ENCODE assay signal across 8 cellular contexts in the genomic region with DNA sequence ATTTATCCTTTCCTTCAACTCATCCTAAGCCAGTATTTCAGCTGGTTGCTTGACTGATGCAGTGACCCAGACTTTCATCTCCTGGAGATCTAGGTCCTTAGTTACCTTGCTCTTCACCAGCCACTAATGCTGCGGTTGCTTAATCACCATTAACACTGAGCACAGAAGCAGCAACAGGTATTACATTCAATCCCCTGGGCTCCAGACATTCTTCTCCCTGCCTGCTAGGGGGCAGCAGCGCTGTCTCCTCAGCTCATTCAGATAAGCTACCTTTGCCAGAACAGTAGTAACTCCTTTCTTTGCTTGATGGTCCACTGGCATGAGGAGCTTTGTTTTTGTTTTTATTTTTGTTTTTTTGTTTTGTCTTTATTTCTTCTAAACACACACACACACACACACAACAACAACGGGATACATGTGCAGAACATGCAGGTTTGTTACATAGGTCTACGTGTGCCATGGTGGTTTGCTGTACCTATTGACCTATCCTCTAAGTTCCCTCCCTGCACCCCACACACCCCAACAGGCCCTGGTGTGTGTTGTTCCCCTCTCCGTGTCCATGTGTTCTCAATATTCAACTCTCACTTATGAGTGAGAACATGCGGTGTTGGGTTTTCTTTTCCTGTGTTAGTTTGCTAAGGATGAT.
DNase-seq lines count a peak whose midpoint lies in the region; ATAC-seq, FAIRE-seq and TF ChIP-seq lines count a peak whose summit lies in the region.

No MANE protein-coding gene starts in this region.

- peak; percentile 47; the same call in 1 of the 3 replicates for ATAC-seq in GM12878

- RAD21 ChIA-PET in GM12878 (lab: Charles Lee; ENCODE audit: unreplicated experiment), result interaction anchor here (0.5 to 1.0 kb wide), 4 partner anchors 522 to 695 kb away, joined by 3 to 8 read pairs (median 4); no protein-coding TSS in a partner anchor

- TF ChIP-seq EP300 in GM12878 (IDR thresholded peaks at IDR 0.05; ENCODE audit: borderline replicate concordance in 1 of 2, control insufficient read depth in 1 of 2, low read depth in 2 of 2, low read length in 2 of 2), result no peak

- H3K4me3 ChIP-seq in GM12878 (no peak overlapping the region), osteoblast (ENCODE audit: insufficient read depth, low read length) (no peak overlapping the region), vagina (no peak overlapping the region)

- TF ChIP-seq POLR2A in GM12878 (IDR thresholded peaks at IDR 0.05; ENCODE audit: low read depth, low read length) (no peak), vagina (IDR thresholded peaks at IDR 0.05) (no peak)

- FAIRE-seq in GM12878 (lab: Jason Lieb, UNC), result no peak

- H3K79me2 ChIP-seq in GM12878 (ENCODE audit: control insufficient read depth, insufficient read depth, low read length) (no peaks in the 10 kb centered on the region), osteoblast (ENCODE audit: insufficient read depth, low read length) (no peaks in the 10 kb centered on the region)

- H3K27ac ChIP-seq in GM12878 (ENCODE audit: control insufficient read depth, insufficient read depth) (no peak overlapping the region), osteoblast (ENCODE audit: low read depth, low read length) (no peak overlapping the region), vagina (no peak overlapping the region)

- H2AFZ ChIP-seq in GM12878 (ENCODE audit: control insufficient read depth, low read depth, low read length) (no peak overlapping the region), osteoblast (ENCODE audit: low read length) (no peak overlapping the region)

- CTCF ChIA-PET in GM12878 (lab: Yijun Ruan, JAX), result interaction anchor here (0.8 to 1.4 kb wide), 7 partner anchors 9 to 598 kb away, joined by 3 to 9 read pairs (median 4); no protein-coding TSS in a partner anchor

- SMC1A ChIA-PET in GM12878 (lab: Charles Lee; ENCODE audit: uncharacterized antibody, unreplicated experiment), result interaction anchor here (1.0 to 1.4 kb wide), 3 partner anchors 538 to 695 kb away, joined by 3 to 6 read pairs (median 3); no protein-coding TSS in a partner anchor

- no peaks in the 10 kb centered on the region for H3K27me3 ChIP-seq in GM12878 (replicated peaks in 1 of 2; ENCODE audit: control insufficient read depth in 2 of 2, insufficient read depth in 2 of 2, low read length in 1 of 2)
- no peaks in the 10 kb centered on the region for H3K27me3 ChIP-seq in osteoblast (ENCODE audit: insufficient read depth, low read length)
- no peaks in the 10 kb centered on the region for H3K27me3 ChIP-seq in vagina

- in situ Hi-C loops in GM12878 (cut with MboI), result no loop called here

- POLR2A ChIA-PET in GM12878 (lab: Charles Lee), result no interaction called here

- intact Hi-C loops in GM12878 (cut with micrococcal nuclease; ENCODE audit: unreplicated experiment), result loop anchor here (1.0 to 2.0 kb wide), 2 partner anchors 537 to 595 kb away; no protein-coding TSS in a partner anchor
- intact Hi-C loops in vagina (cut with DNase I), result no loop called here

- 40% methylated on average over 6 of the region's 6 CpGs for WGBS in GM12878 (ENCODE audit: insufficient coverage, insufficient replicate concordance, low lambda C conversion rate, missing lambda C conversion rate)

- DNase-seq in NCI-H2107 treated with DMSO at 0.1 percent for 48 hours (lab: John Stamatoyannopoulos, UW; ENCODE audit: unreplicated experiment), result peak; percentile 23
- DNase-seq in NCI-H2107 (lab: John Stamatoyannopoulos, UW), result no peak
- DNase-seq in NCI-H1092 treated with DMSO at 0.1 percent for 48 hours (lab: John Stamatoyannopoulos, UW), result peak; percentile 46
- DNase-seq in GM12878 (ENCODE audit: low read depth, low spot score), result no peak
- no peak for DNase-seq in osteoblast (ENCODE audit: insufficient read length, low spot score, missing footprints)
- DNase-seq in vagina (ENCODE audit: extremely low spot score in 2 of 2), result no peak
- DNase-seq in NCI-H510A treated with DMSO at 0.1 percent for 48 hours (lab: John Stamatoyannopoulos, UW), result no peak
- no peak for DNase-seq in stimulated activated CD4-positive, alpha-beta T cell treated with anti-CD3 and anti-CD28 coated beads, Interleukin-4, amount 100 ng/mL, for 4 hours

- no peak overlapping the region for H3K9ac ChIP-seq in GM12878 (ENCODE audit: control insufficient read depth, insufficient read depth, low read length)

- H3K4me1 ChIP-seq in GM12878 (ENCODE audit: control insufficient read depth, insufficient read depth, low read length), result no peaks in the 10 kb centered on the region
- H3K4me1 ChIP-seq in osteoblast (ENCODE audit: insufficient read depth, low read length), result no peaks in the 10 kb centered on the region
- no peaks in the 10 kb centered on the region for H3K4me1 ChIP-seq in vagina

- TF ChIP-seq RAD21 in GM12878 (IDR thresholded peaks at IDR 0.05; ENCODE audit: insufficient read depth, low read depth, low read length), result peak; percentile 54

- BruUV-seq in GM12878 (replicated peaks; lab: Mats Ljungman, UMichigan), result no TSS peak

- no peaks in the 10 kb centered on the region for H4K20me1 ChIP-seq in GM12878 (ENCODE audit: control insufficient read depth, insufficient read depth)
- H4K20me1 ChIP-seq in osteoblast (ENCODE audit: insufficient read depth, low read length), result no peaks in the 10 kb centered on the region

- H3K4me2 ChIP-seq in GM12878 (ENCODE audit: control insufficient read depth, insufficient read depth), result no peak overlapping the region
- no peak overlapping the region for H3K4me2 ChIP-seq in osteoblast (ENCODE audit: insufficient read depth, low read length)

- H3K36me3 ChIP-seq in GM12878 (ENCODE audit: control insufficient read depth in 2 of 2, insufficient read depth in 2 of 2, low read length in 1 of 2), result no peaks in the 10 kb centered on the region
- H3K36me3 ChIP-seq in osteoblast (ENCODE audit: insufficient read depth, low read length), result no peaks in the 10 kb centered on the region
- no peaks in the 10 kb centered on the region for H3K36me3 ChIP-seq in vagina

- H3K9me3 ChIP-seq in GM12878 (replicated peaks; ENCODE audit: control insufficient read depth, insufficient read depth, low read length), result no peaks in the 10 kb centered on the region
- H3K9me3 ChIP-seq in osteoblast (ENCODE audit: low read depth, low read length), result peaks cover 2% of the 10 kb centered on the region
- no peaks in the 10 kb centered on the region for H3K9me3 ChIP-seq in vagina

- TF ChIP-seq CTCF in GM12878 (IDR thresholded peaks at IDR 0.05 in 2 of 3, conservative IDR thresholded peaks at IDR 0.05 in 1 of 3; ENCODE audit: control insufficient read depth in 2 of 3, extremely low read depth in 1 of 3, insufficient read depth in 1 of 3, low read depth in 3 of 3, low read length in 3 of 3) (peak; percentile 33 to 42 (median 34); a peak in 5 of 6 replicates), osteoblast (IDR thresholded peaks at IDR 0.05; ENCODE audit: extremely low read depth, low read depth, low read length) (peak; percentile 51), vagina (IDR thresholded peaks at IDR 0.05) (no peak)

TF ChIP-seq in GM12878, 131 proteins besides CTCF, POLR2A, EP300 and RAD21:
- TF ChIP-seq SMC3 (IDR thresholded peaks at IDR 0.05; ENCODE audit: borderline replicate concordance, low read length) (peak; percentile 22; the same call in 1 of the 2 replicates), CREB1 (IDR thresholded peaks at IDR 0.05; ENCODE audit: low read depth) (no peak)

Comparison
In these comparisons a context has a peak if more than half of its experiments do, and no peak if none do; other contexts are left out.
1. DNase-seq: peak in NCI-H2107 treated with DMSO at 0.1 percent for 48 hours (single experiment) and NCI-H1092 treated with DMSO at 0.1 percent for 48 hours (single experiment); none in NCI-H2107 (single experiment), GM12878 (single experiment), osteoblast (single experiment), vagina (0 of 2), NCI-H510A treated with DMSO at 0.1 percent for 48 hours (single experiment) and stimulated activated CD4-positive, alpha-beta T cell treated with anti-CD3 and anti-CD28 coated beads, Interleukin-4, amount 100 ng/mL, for 4 hours (0 of 2).
2. CTCF ChIP-seq: peak in GM12878 (3 of 3) and osteoblast (single experiment); none in vagina (0 of 3).